ENCODE assay signal across 8 cellular contexts in the genomic region with DNA sequence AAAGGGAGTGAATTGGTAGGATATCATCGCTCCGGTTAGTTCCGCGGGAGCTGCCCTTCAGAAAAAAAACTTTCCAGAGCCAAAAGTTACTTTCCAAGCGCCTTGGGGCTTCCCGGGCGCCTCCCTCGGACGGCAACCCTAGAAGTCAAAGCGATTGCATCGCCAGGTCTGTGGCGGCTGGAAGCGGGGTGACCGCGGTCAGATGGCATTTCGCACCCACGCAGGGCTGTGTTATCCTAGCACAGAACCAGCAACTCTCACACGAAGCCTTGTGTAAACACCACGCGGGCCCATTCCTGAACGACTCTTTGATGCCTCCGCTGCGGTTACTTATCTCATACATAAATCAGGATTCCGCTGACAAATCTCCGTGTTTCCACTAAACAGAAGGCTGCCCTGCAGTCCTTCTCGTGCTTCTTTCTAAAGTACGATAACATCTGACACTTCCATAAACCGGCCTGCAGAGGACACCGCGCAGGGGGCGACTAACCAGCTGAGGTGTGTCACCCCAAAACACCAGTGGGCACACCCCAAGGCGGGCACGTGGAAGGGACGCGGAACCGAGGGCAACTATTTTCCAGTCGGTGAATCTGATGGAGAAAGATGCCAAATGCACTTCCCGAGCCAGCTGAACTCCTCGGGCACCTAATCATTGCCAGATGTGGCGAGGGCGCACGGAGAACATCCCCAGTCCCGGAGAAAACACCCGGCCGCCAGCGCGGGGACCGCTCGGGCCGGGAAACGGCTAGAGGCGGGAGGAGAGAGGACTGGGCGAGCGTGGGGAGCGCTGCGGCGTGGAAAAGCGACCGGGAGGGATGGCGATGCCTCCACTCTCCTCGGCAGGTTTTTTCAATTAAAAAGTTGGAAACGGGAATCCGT. TPM values are rescaled to one million over a fixed set of nuclear protein-coding genes. Genes with fewer than 3 reads are reported as not detected.
DNase-seq lines count a peak whose midpoint lies in the region; ATAC-seq and TF ChIP-seq lines count a peak whose summit lies in the region.

No MANE protein-coding gene starts in this region.

- CTCF ChIA-PET in Caco-2 (lab: Charles Lee), result no interaction called here
- CTCF ChIA-PET in PC-3 (lab: Charles Lee), result no interaction called here

- peaks cover 42% of the 10 kb centered on the region for H3K4me1 ChIP-seq in Caco-2
- peaks cover 13% of the 10 kb centered on the region for H3K4me1 ChIP-seq in PC-3 (ENCODE audit: insufficient read depth, low read length)
- H3K4me1 ChIP-seq in prostate gland (replicated peaks), result no peaks in the 10 kb centered on the region

- ATAC-seq in PC-3 (peak; percentile 37), HG02938 (IDR thresholded peaks at IDR 0.05; ENCODE audit: unreplicated experiment) (no peak), HG03442 (IDR thresholded peaks at IDR 0.05; ENCODE audit: unreplicated experiment) (no peak)

- TF ChIP-seq POLR2A in prostate gland (IDR thresholded peaks at IDR 0.05), result no peak

- WGBS in prostate gland, result 2% methylated on average over 63 of the region's 63 CpGs

- POLR2A ChIA-PET in Caco-2 (lab: Charles Lee) (no interaction called here), PC-3 (lab: Charles Lee; ENCODE audit: unreplicated experiment) (no interaction called here)

- H3K4me1 Mint-ChIP-seq in Caco-2 (ENCODE audit: low read depth, unreplicated experiment) (peaks cover 25% of the 10 kb centered on the region), immature natural killer cell (no peaks in the 10 kb centered on the region)

- H3K9me3 Mint-ChIP-seq in Caco-2 (ENCODE audit: unreplicated experiment), result no peaks in the 10 kb centered on the region
- no peaks in the 10 kb centered on the region for H3K9me3 Mint-ChIP-seq in immature natural killer cell

- no peaks in the 10 kb centered on the region for H4K20me1 ChIP-seq in PC-3 (ENCODE audit: low read length)

- H3K36me3 Mint-ChIP-seq in Caco-2 (ENCODE audit: insufficient read depth, unreplicated experiment), result peaks cover 16% of the 10 kb centered on the region
- H3K36me3 Mint-ChIP-seq in immature natural killer cell, result no peaks in the 10 kb centered on the region

- H3K36me3 ChIP-seq in Caco-2 (ENCODE audit: control insufficient read depth, insufficient read depth, low read length) (no peaks in the 10 kb centered on the region), PC-3 (ENCODE audit: low read depth, low read length) (no peaks in the 10 kb centered on the region), prostate gland (no peaks in the 10 kb centered on the region)

- H3K27me3 ChIP-seq in Caco-2 (replicated peaks; ENCODE audit: control insufficient read depth, insufficient read depth, low read length) (no peaks in the 10 kb centered on the region), PC-3 (ENCODE audit: low read length) (peaks cover 66% of the 10 kb centered on the region), prostate gland (replicated peaks; ENCODE audit: insufficient read depth) (no peaks in the 10 kb centered on the region)

- H3F3A ChIP-seq in PC-3 (ENCODE audit: low read length, unreplicated experiment), result no peaks in the 10 kb centered on the region

- H3K4me3 ChIP-seq in Caco-2 (ENCODE audit: low read depth, low read length) (peak overlapping the region; percentile 37), PC-3 (ENCODE audit: low read length) (peak overlapping the region; percentile 44; the same call in 1 of the 2 replicates), foreskin fibroblast (ENCODE audit: low read depth in 1 of 2, low read length in 2 of 2) (peak overlapping the region; percentile 59 to 79), prostate gland (peak overlapping the region; percentile 53 to 62)

- H3K79me2 ChIP-seq in PC-3 (ENCODE audit: low read length), result no peaks in the 10 kb centered on the region

- no peaks in the 10 kb centered on the region for H3K27me3 Mint-ChIP-seq in Caco-2 (ENCODE audit: insufficient read depth, unreplicated experiment)
- peaks cover 4 to 23% (median 5%) of the 10 kb centered on the region in 3 donors for H3K27me3 Mint-ChIP-seq in immature natural killer cell (ENCODE audit: low read depth in 3 of 3)

- H3K9ac ChIP-seq in PC-3 (ENCODE audit: low read length), result no peak overlapping the region

- no peaks in the 10 kb centered on the region for H3K9me3 ChIP-seq in Caco-2
- H3K9me3 ChIP-seq in PC-3 (ENCODE audit: low read length), result no peaks in the 10 kb centered on the region
- no peaks in the 10 kb centered on the region for H3K9me3 ChIP-seq in prostate gland

- intact Hi-C loops in Caco-2 (cut with micrococcal nuclease; ENCODE audit: unreplicated experiment) (loop anchor here (2.0 to 5.0 kb wide), 4 partner anchors 73 to 177 kb away; partner anchors contain the start of gene CLUL1), PC-3 (cut with micrococcal nuclease) (loop anchor here (5.0 kb wide), 1 partner anchor 118 kb away; no protein-coding TSS in a partner anchor), prostate gland (cut with DNase I) (no loop called here)

- DNase-seq in Caco-2 (peak; percentile 82 to 89), PC-3 (peak; percentile 52), foreskin fibroblast (peak; percentile 87), prostate gland (ENCODE audit: low spot score) (peak; percentile 38), cerebellum (ENCODE audit: low spot score) (no peak), immature natural killer cell (no peak)

- BruUV-seq in Caco-2 (replicated peaks; lab: Mats Ljungman, UMichigan) (no TSS peak), PC-3 (replicated peaks; lab: Mats Ljungman, UMichigan) (no TSS peak)

- H3K27ac ChIP-seq in PC-3 (ENCODE audit: low read length) (no peak overlapping the region), prostate gland (peak overlapping the region; percentile 44 to 69)

- H3K27ac Mint-ChIP-seq in Caco-2 (ENCODE audit: unreplicated experiment), result peak overlapping the region; percentile 85
- no peak overlapping the region for H3K27ac Mint-ChIP-seq in immature natural killer cell

- peak overlapping the region; percentile 38 for H3K4me2 ChIP-seq in PC-3 (ENCODE audit: low read length)

- H2AFZ ChIP-seq in PC-3 (ENCODE audit: low read length), result no peak overlapping the region; the same call in 1 of the 2 replicates

- H3K4me3 Mint-ChIP-seq in Caco-2 (ENCODE audit: unreplicated experiment), result peak overlapping the region; percentile 79
- no peak overlapping the region for H3K4me3 Mint-ChIP-seq in immature natural killer cell

- TF ChIP-seq CTCF in Caco-2 (IDR thresholded peaks at IDR 0.05; ENCODE audit: insufficient read depth in 1 of 2, low read depth in 1 of 2, low read length in 1 of 2, severe bottlenecking in 1 of 2, unreplicated experiment in 1 of 2) (peak in 1 of 2 experiments; percentile 8), PC-3 (conservative IDR thresholded peaks at IDR 0.05; ENCODE audit: low read depth, low read length) (no peak), foreskin fibroblast (IDR thresholded peaks at IDR 0.05; ENCODE audit: low read depth, low read length) (no peak), prostate gland (IDR thresholded peaks at IDR 0.05) (no peak)

- no peaks in the 10 kb centered on the region for H3K9me2 ChIP-seq in PC-3 (replicated peaks; ENCODE audit: low read length)

RNA-seq across cellular contexts. Expression of gene COLEC12, which starts 0.9 kb away (rescaled TPM):
- total RNA-seq in Caco-2 (2022) (0.09 and 0.44 TPM in 2 replicates), PC-3 (2014; rRNA removed) (0.04 TPM in 1 of 2 replicates, not detected in the other), prostate gland (10 to 100 TPM; 11.1 to 35.0 TPM), cerebellum (25.3 TPM)
- polyA plus RNA-seq in immature natural killer cell, result not detected

Comparison
In these comparisons a context has a peak if more than half of its experiments do, and no peak if none do; other contexts are left out.
1. DNase-seq: peak in Caco-2 (2 of 2), PC-3 (single experiment), foreskin fibroblast (2 of 2) and prostate gland (single experiment); none in cerebellum (single experiment) and immature natural killer cell (0 of 3).
2. Peak in every context shown above with its lines, with median percentiles within 50 percentile points of each other: H3K4me3 ChIP-seq.